In genomic region chr9:4246969-4247368, GRCh38 we compare ENCODE assay signal across 19 cellular contexts.
"Had no signal": no experiment of that assay in that cellular context is flagged by ENCODE, and none has a peak within 500 bp of the region (broad histone marks: within the 10 kb centered on the region; RNA-seq: fewer than 3 reads in every experiment).

No MANE protein-coding gene starts in this region.

- H3K9ac ChIP-seq: SK-N-SH had no signal

- DNase-seq: KBM-7, MV-4-11, NCI-H1048, NCI-H1105, NCI-H1417, NCI-H1436 treated with DMSO at 0.1 percent for 48 hours, NCI-H1694, NCI-H187 treated with DMSO at 0.1 percent for 48 hours, NCI-H2029 treated with DMSO at 0.1 percent for 48 hours, NCI-H2171 treated with DMSO at 0.1 percent for 48 hours, NCI-H345, NCI-H446 treated with DMSO at 0.1 percent for 48 hours, NCI-H524, NCI-H69, NCI-H774, Right ventricle myocardium superior, RPMI8226, SK-N-SH, SW 1271 had no signal

- H3K4me2 ChIP-seq: SK-N-SH had no signal
